In genomic region chr12:31959051-31959700, GRCh38 we compare ENCODE assay signal across 8 cellular contexts. TPM values are rescaled to one million over a fixed set of nuclear protein-coding genes. Genes with fewer than 3 reads are reported as not detected.
DNase-seq lines count a peak whose midpoint lies in the region; ATAC-seq and TF ChIP-seq lines count a peak whose summit lies in the region.

TSS of gene RESF1 (plus strand) at chr12:31959415. CDS start at chr12:31980956, 21,541 bp downstream.

- peaks cover 21% of the 10 kb centered on the region for H3K9me3 Mint-ChIP-seq in GM23338
- H3K9me3 Mint-ChIP-seq in naive thymus-derived CD4-positive, alpha-beta T cell = peaks cover 0 to 21% (median under 1%) of the 10 kb centered on the region in 11 donors
- H3K9me3 Mint-ChIP-seq in stimulated activated memory B cell treated with anti-CD40 and anti-IgM and Interleukin-4, amounts not matched to agents 10 μg/mL and 1 μg/mL and 100 μg/mL, for 72 hours = peaks cover 6% of the 10 kb centered on the region

- CTCF ChIA-PET in naive thymus-derived CD4-positive, alpha-beta T cell (lab: Charles Lee) = interaction anchor here (0.7 to 1.2 kb wide), 6 partner anchors 15 to 306 kb away, joined by 3 to 6 read pairs (median 4); partner anchors contain the start of gene ETFBKMT

- peaks cover 45% of the 10 kb centered on the region for H3K36me3 Mint-ChIP-seq in GM23338 (ENCODE audit: low read depth)
- H3K36me3 Mint-ChIP-seq in naive thymus-derived CD4-positive, alpha-beta T cell = peaks cover under 1 to 67% (median 41%) of the 10 kb centered on the region in 5 donors
- H3K36me3 Mint-ChIP-seq in stimulated activated memory B cell treated with anti-CD40 and anti-IgM and Interleukin-4, amounts not matched to agents 10 μg/mL and 1 μg/mL and 100 μg/mL, for 72 hours = peaks cover 61% of the 10 kb centered on the region

- peaks cover 35% of the 10 kb centered on the region for H3K4me1 Mint-ChIP-seq in GM23338
- H3K4me1 Mint-ChIP-seq in naive thymus-derived CD4-positive, alpha-beta T cell = peaks cover 43 to 74% (median 57%) of the 10 kb centered on the region in 7 donors
- peaks cover 78% of the 10 kb centered on the region for H3K4me1 Mint-ChIP-seq in stimulated activated memory B cell treated with anti-CD40 and anti-IgM and Interleukin-4, amounts not matched to agents 10 μg/mL and 1 μg/mL and 100 μg/mL, for 72 hours

- H3K4me1 ChIP-seq in GM23338 (ENCODE audit: insufficient read depth) (peaks cover 33% of the 10 kb centered on the region), fibroblast of lung (ENCODE audit: control insufficient read depth, extremely low read depth, insufficient read depth, low read length) (no peaks in the 10 kb centered on the region)
- peaks cover 23 to 48% of the 10 kb centered on the region in 2 donors for H3K4me1 ChIP-seq in naive thymus-derived CD4-positive, alpha-beta T cell (ENCODE audit: control insufficient read depth in 2 of 2, insufficient read depth in 2 of 2, low read length in 2 of 2)

- peak within 1 kb of the TSS; percentile 86 for H3K4me3 Mint-ChIP-seq in GM23338
- H3K4me3 Mint-ChIP-seq in naive thymus-derived CD4-positive, alpha-beta T cell = peak within 1 kb of the TSS; percentile 91 to 97 (median 94)
- H3K4me3 Mint-ChIP-seq in stimulated activated memory B cell treated with anti-CD40 and anti-IgM and Interleukin-4, amounts not matched to agents 10 μg/mL and 1 μg/mL and 100 μg/mL, for 72 hours = peak within 1 kb of the TSS; percentile 98

- H3K79me2 ChIP-seq in GM23338 (replicated peaks; ENCODE audit: insufficient read depth) (peaks cover 46% of the 10 kb centered on the region), fibroblast of lung (ENCODE audit: control insufficient read depth, insufficient read depth, low read length) (peaks cover 9% of the 10 kb centered on the region)

- peak; percentile 92 for DNase-seq in Daoy (ENCODE audit: low read depth)
- DNase-seq in GM23338 (ENCODE audit: low spot score) = peak; percentile 95
- DNase-seq in Kasumi-1 (lab: John Stamatoyannopoulos, UW) = peak; percentile 88 to 92
- DNase-seq in RPMI8226 = peak; percentile 93
- DNase-seq in activated T-helper 1 cell treated with anti-CD3 and anti-CD28 coated beads, Interleukin-2, amount 50 U/mL, for 16 hours (ENCODE audit: low read depth in 1 of 2, low spot score in 1 of 2) = peak; percentile 74
- DNase-seq in fibroblast of lung (ENCODE audit: low read depth in 2 of 2) = peak; percentile 85 to 87
- DNase-seq in naive thymus-derived CD4-positive, alpha-beta T cell = peak; percentile 67 to 89 (median 85)

- peaks cover 5% of the 10 kb centered on the region for H3K27me3 Mint-ChIP-seq in GM23338 (ENCODE audit: insufficient read depth, low read depth, poor library complexity)
- no peaks in the 10 kb centered on the region for H3K27me3 Mint-ChIP-seq in naive thymus-derived CD4-positive, alpha-beta T cell
- H3K27me3 Mint-ChIP-seq in stimulated activated memory B cell treated with anti-CD40 and anti-IgM and Interleukin-4, amounts not matched to agents 10 μg/mL and 1 μg/mL and 100 μg/mL, for 72 hours = no peaks in the 10 kb centered on the region

- H3K4me3 ChIP-seq in GM23338 = peak within 1 kb of the TSS; percentile 92
- peak within 1 kb of the TSS; percentile 81 to 90 (median 88) for H3K4me3 ChIP-seq in fibroblast of lung (replicated peaks in 1 of 4; ENCODE audit: control extremely low read depth in 1 of 4, insufficient read depth in 1 of 4, low read depth in 3 of 4, low read length in 4 of 4)
- H3K4me3 ChIP-seq in naive thymus-derived CD4-positive, alpha-beta T cell (ENCODE audit: low read length) = peak within 1 kb of the TSS; percentile 91

- H3K36me3 ChIP-seq in GM23338 (ENCODE audit: insufficient read depth) (peaks cover 17% of the 10 kb centered on the region), fibroblast of lung (ENCODE audit: control insufficient read depth, insufficient read depth, low read length) (no peaks in the 10 kb centered on the region)
- peaks cover 10 to 28% (median 15%) of the 10 kb centered on the region in 3 experiments for H3K36me3 ChIP-seq in naive thymus-derived CD4-positive, alpha-beta T cell (ENCODE audit: control insufficient read depth in 2 of 3, insufficient read depth in 3 of 3, low read length in 3 of 3)

- H3K4me2 ChIP-seq in GM23338 = peak within 1 kb of the TSS; percentile 90
- H3K4me2 ChIP-seq in fibroblast of lung (ENCODE audit: extremely low read depth, insufficient read depth, low read length) = peak within 1 kb of the TSS; percentile 83

- POLR2A ChIA-PET in naive thymus-derived CD4-positive, alpha-beta T cell (lab: Charles Lee) = interaction anchor here (0.6 to 7.0 kb wide), 42 partner anchors 9 to 314 kb away, joined by 3 to 103 read pairs (median 4); partner anchors contain the start of genes AMN1 and ETFBKMT

- TF ChIP-seq CTCF in GM23338 (conservative IDR thresholded peaks at IDR 0.05; ENCODE audit: low read depth in 2 of 2) (no peak), fibroblast of lung (conservative IDR thresholded peaks at IDR 0.05 in 1 of 2, IDR thresholded peaks at IDR 0.05 in 1 of 2; ENCODE audit: low read depth in 1 of 2, low read length in 2 of 2) (no peak)

- peaks cover 11% of the 10 kb centered on the region for H4K20me1 ChIP-seq in GM23338 (replicated peaks; ENCODE audit: insufficient read depth)
- H4K20me1 ChIP-seq in fibroblast of lung (ENCODE audit: control insufficient read depth, extremely low read depth, insufficient read depth, low read length) = no peaks in the 10 kb centered on the region

- no peak within 1 kb of the TSS for H2AFZ ChIP-seq in GM23338
- H2AFZ ChIP-seq in fibroblast of lung (ENCODE audit: low read length) = peak within 1 kb of the TSS; percentile 97

- peak within 1 kb of the TSS; percentile 81 for H3K9ac ChIP-seq in fibroblast of lung (ENCODE audit: insufficient read depth, low read length)

- H3K27me3 ChIP-seq in GM23338 (ENCODE audit: insufficient read depth) (no peaks in the 10 kb centered on the region), fibroblast of lung (ENCODE audit: control insufficient read depth, insufficient read depth, low read length) (no peaks in the 10 kb centered on the region)
- H3K27me3 ChIP-seq in naive thymus-derived CD4-positive, alpha-beta T cell (ENCODE audit: control insufficient read depth in 2 of 2, insufficient read depth in 2 of 2, low read length in 2 of 2) = no peaks in the 10 kb centered on the region

- intact Hi-C loops in naive thymus-derived CD4-positive, alpha-beta T cell (cut with micrococcal nuclease) = loop anchor here (1.0 to 5.0 kb wide), 19 partner anchors 30 to 796 kb away; partner anchors contain the start of genes AMN1 (in 2 of the 2), ETFBKMT (in 2 of the 2), BICD1 (in 1 of the 2) and DNM1L (in 1 of the 2)

- peaks cover 3% of the 10 kb centered on the region; the same call in 1 of the 2 replicates for H3K9me2 ChIP-seq in GM23338 (ENCODE audit: insufficient read depth)

- peak within 1 kb of the TSS; percentile 77 for H3K27ac ChIP-seq in GM23338 (ENCODE audit: low read depth)
- peak within 1 kb of the TSS; percentile 65 for H3K27ac ChIP-seq in fibroblast of lung (ENCODE audit: insufficient read depth, low read length)
- peak within 1 kb of the TSS; percentile 86 for H3K27ac ChIP-seq in naive thymus-derived CD4-positive, alpha-beta T cell (ENCODE audit: low read depth, low read length)

- ATAC-seq in GM23338 = peak; percentile 96
- ATAC-seq in naive thymus-derived CD4-positive, alpha-beta T cell = peak; percentile 88
- ATAC-seq in stimulated activated memory B cell treated with anti-CD40 and anti-IgM and Interleukin-4, amounts not matched to agents 10 μg/mL and 1 μg/mL and 100 μg/mL, for 72 hours = peak; percentile 96

- no peaks in the 10 kb centered on the region for H3K9me3 ChIP-seq in fibroblast of lung (ENCODE audit: control insufficient read depth, insufficient read depth, low read depth, low read length)
- H3K9me3 ChIP-seq in naive thymus-derived CD4-positive, alpha-beta T cell (ENCODE audit: control insufficient read depth in 2 of 3, low read length in 3 of 3) = no peaks in the 10 kb centered on the region

- H3K27ac Mint-ChIP-seq in GM23338 = peak within 1 kb of the TSS; percentile 90
- peak within 1 kb of the TSS; percentile 91 to 98 (median 96) for H3K27ac Mint-ChIP-seq in naive thymus-derived CD4-positive, alpha-beta T cell
- peak within 1 kb of the TSS; percentile 99 for H3K27ac Mint-ChIP-seq in stimulated activated memory B cell treated with anti-CD40 and anti-IgM and Interleukin-4, amounts not matched to agents 10 μg/mL and 1 μg/mL and 100 μg/mL, for 72 hours

- peaks cover 6% of the 10 kb centered on the region; the same call in 1 of the 2 replicates for H3F3A ChIP-seq in GM23338 (replicated peaks; ENCODE audit: low read depth)

TF ChIP-seq in GM23338, 12 proteins besides CTCF, POLR2A, EP300 and RAD21 (continues in another document):
- TF ChIP-seq REST (IDR thresholded peaks at IDR 0.05; ENCODE audit: unreplicated experiment) = no peak

RNA-seq across cellular contexts. Expression of gene RESF1, which starts in this region (rescaled TPM):
- 12.1 and 15.5 TPM in 2 replicates for total RNA-seq in Daoy (2014; rRNA removed; shearing (Covaris generic))
- total RNA-seq in GM23338 (2014; rRNA removed; shearing (Covaris generic)) = 236 and 313 TPM in 2 replicates
- 126 and 134 TPM in 2 replicates for polyA plus RNA-seq in GM23338 (2016; fragmentation: Nextera tagmentation; extraction: Ambion mirVana)
- 12.7 and 15.9 TPM in 2 replicates for total RNA-seq in fibroblast of lung
- polyA plus RNA-seq in fibroblast of lung = 11.3 and 12.6 TPM in 2 replicates
- polyA plus RNA-seq in fibroblast of lung (2012) = 5.3 and 6.6 TPM in 2 replicates
- polyA minus RNA-seq in fibroblast of lung (ENCODE audit: low replicate concordance) = 2.2 and 2.6 TPM in 2 replicates
- total RNA-seq in naive thymus-derived CD4-positive, alpha-beta T cell = 100 to 1,000 TPM; 141 to 490 (median 161) TPM
- 100 to 1,000 TPM; 168 to 239 TPM for polyA plus RNA-seq in naive thymus-derived CD4-positive, alpha-beta T cell

Comparison
In these comparisons a context has a peak if more than half of its experiments do, and no peak if none do; other contexts are left out.
1. Peak in every context shown above with its lines: DNase-seq, ATAC-seq, H3K4me3 ChIP-seq and H3K27ac ChIP-seq.